13 cellular contexts compared by ENCODE assay signal in the genomic region with DNA sequence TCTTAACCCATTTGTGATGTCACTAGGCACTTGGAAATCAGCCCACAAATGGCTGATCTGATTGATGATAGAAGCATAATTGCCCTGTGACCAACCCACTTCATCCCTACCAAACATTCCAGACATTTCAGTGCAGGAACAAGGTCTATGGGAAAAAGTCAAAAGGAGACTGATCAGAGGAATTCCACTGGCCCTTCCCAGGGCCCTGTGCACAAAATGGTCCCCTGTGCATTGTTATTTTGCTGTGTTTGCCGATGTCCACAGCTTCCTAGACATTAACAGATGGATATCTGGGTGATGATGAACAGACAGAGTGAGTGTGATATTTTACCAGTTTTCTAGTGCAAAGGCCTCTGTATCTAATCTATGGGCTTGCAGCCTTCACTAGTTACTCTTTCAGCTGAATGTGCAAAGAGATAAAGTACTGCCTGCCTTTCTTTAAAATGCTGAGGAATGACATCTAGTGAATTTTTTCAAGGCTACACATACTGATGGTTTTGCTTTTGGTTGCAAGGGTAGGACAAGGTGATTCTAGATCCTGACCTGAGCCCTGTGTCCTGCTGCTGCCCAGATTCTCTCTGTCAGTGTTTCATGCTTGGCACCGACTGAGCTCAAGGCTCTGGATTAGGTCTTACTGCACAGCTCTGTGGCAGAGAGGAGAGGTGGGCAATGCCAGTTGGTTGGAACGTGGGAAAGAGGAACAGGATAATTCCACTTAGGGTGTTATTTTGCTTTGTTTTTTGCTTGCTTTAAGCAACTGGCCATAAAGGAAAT. TPM values are rescaled to one million over a fixed set of nuclear protein-coding genes. Genes with fewer than 3 reads are reported as not detected.
DNase-seq lines count a peak whose midpoint lies in the region; ATAC-seq, FAIRE-seq and TF ChIP-seq lines count a peak whose summit lies in the region.
"Had no signal": no experiment of that assay in that cellular context is flagged by ENCODE, and none has a peak within 500 bp of the region (broad histone marks: within the 10 kb centered on the region; RNA-seq: fewer than 3 reads in every experiment).

No MANE protein-coding gene starts in this region.

- H3K4me2 ChIP-seq in HepG2 (ENCODE audit: low read depth, low read length) (no peak overlapping the region), fibroblast of lung (ENCODE audit: extremely low read depth, insufficient read depth, low read length) (no peak overlapping the region)
- H3K4me2 ChIP-seq: A549 had no signal

- no peak overlapping the region for H3K27ac Mint-ChIP-seq in activated CD4-positive, alpha-beta T cell treated with anti-CD3 and anti-CD28 coated beads, Interleukin-2, amount 10 ng/mL, durations not matched to agents 7 days and 5 days
- no peak overlapping the region for H3K27ac Mint-ChIP-seq in Calu3 (ENCODE audit: unreplicated experiment)
- H3K27ac Mint-ChIP-seq: immature natural killer cell had no signal

- no peaks in the 10 kb centered on the region for H3K36me3 ChIP-seq in HepG2 (replicated peaks in 1 of 2; ENCODE audit: control insufficient read depth in 1 of 2, insufficient read depth in 2 of 2, low read length in 2 of 2)
- no peaks in the 10 kb centered on the region for H3K36me3 ChIP-seq in right lobe of liver
- no peaks in the 10 kb centered on the region for H3K36me3 ChIP-seq in fibroblast of lung (ENCODE audit: control insufficient read depth, insufficient read depth, low read length)
- peaks cover 10% of the 10 kb centered on the region for H3K36me3 ChIP-seq in muscle layer of colon (ENCODE audit: insufficient read depth, low read length)
- H3K36me3 ChIP-seq in aorta (ENCODE audit: control insufficient read depth in 1 of 2, insufficient read depth in 2 of 2, low read length in 1 of 2), result peaks cover 0 to 2% of the 10 kb centered on the region in 2 donors

- CTCF ChIA-PET in HepG2 (lab: Yijun Ruan, JAX; ENCODE audit: low intra/inter-chr PET ratio, low total read pairs), result no interaction called here
- CTCF ChIA-PET in activated CD4-positive, alpha-beta T cell treated with anti-CD3 and anti-CD28 coated beads, Interleukin-2, amount 10 ng/mL, durations not matched to agents 7 days and 5 days (lab: Charles Lee), result interaction anchor here (2.7 kb wide), 1 partner anchor 11 kb away, joined by 8 read pairs; no protein-coding TSS in a partner anchor
- CTCF ChIA-PET in Calu3 (lab: Charles Lee), result no interaction called here

- no peak for TF ChIP-seq POLR2A in HepG2 (IDR thresholded peaks at IDR 0.05; ENCODE audit: insufficient read depth in 1 of 2, low read depth in 2 of 2, low read length in 2 of 2)
- no peak for TF ChIP-seq POLR2A in right lobe of liver (IDR thresholded peaks at IDR 0.05)

- H3K27me3 Mint-ChIP-seq in activated CD4-positive, alpha-beta T cell treated with anti-CD3 and anti-CD28 coated beads, Interleukin-2, amount 10 ng/mL, durations not matched to agents 7 days and 5 days, result no peaks in the 10 kb centered on the region
- no peaks in the 10 kb centered on the region for H3K27me3 Mint-ChIP-seq in Calu3 (ENCODE audit: unreplicated experiment)

- H3K79me2 ChIP-seq in HepG2 (ENCODE audit: insufficient read depth, low read length) (no peaks in the 10 kb centered on the region), fibroblast of lung (ENCODE audit: control insufficient read depth, insufficient read depth, low read length) (peaks cover 61% of the 10 kb centered on the region)

- H3K4me3 Mint-ChIP-seq in activated CD4-positive, alpha-beta T cell treated with anti-CD3 and anti-CD28 coated beads, Interleukin-2, amount 10 ng/mL, durations not matched to agents 7 days and 5 days, result no peak overlapping the region
- no peak overlapping the region for H3K4me3 Mint-ChIP-seq in Calu3 (ENCODE audit: low read depth, unreplicated experiment)
- H3K4me3 Mint-ChIP-seq: immature natural killer cell had no signal

- intact Hi-C loops in HepG2 (cut with micrococcal nuclease; ENCODE audit: unreplicated experiment) (no loop called here), right lobe of liver (cut with DNase I) (no loop called here), aorta (cut with DNase I) (no loop called here), Calu3 (cut with micrococcal nuclease; ENCODE audit: unreplicated experiment) (no loop called here)

- no peak for ATAC-seq in HepG2
- ATAC-seq in right lobe of liver, result no peak
- ATAC-seq in aorta (ENCODE audit: low FRiP score), result peak; percentile 55
- ATAC-seq: psoas muscle had no signal

- no peak for TF ChIP-seq EP300 in HepG2 (IDR thresholded peaks at IDR 0.05; ENCODE audit: low read depth in 2 of 2, low read length in 2 of 2)
- no peak for TF ChIP-seq EP300 in HepG2 (CRISPR knock-in tag; IDR thresholded peaks at IDR 0.05; ENCODE audit: borderline replicate concordance)

- H3K9me3 ChIP-seq in HepG2 (ENCODE audit: low read length) (no peaks in the 10 kb centered on the region), right lobe of liver (no peaks in the 10 kb centered on the region), fibroblast of lung (ENCODE audit: control insufficient read depth, insufficient read depth, low read depth, low read length) (no peaks in the 10 kb centered on the region), muscle layer of colon (ENCODE audit: low read length) (no peaks in the 10 kb centered on the region), aorta (ENCODE audit: control insufficient read depth, low read length) (no peaks in the 10 kb centered on the region)
- H3K9me3 ChIP-seq: A549, psoas muscle had no signal

- FAIRE-seq in HepG2 (lab: Jason Lieb, UNC), result no peak
- FAIRE-seq: A549 had no signal

- TF ChIP-seq CTCF in HepG2 (CRISPR knock-in tag; IDR thresholded peaks at IDR 0.05) (no peak), right lobe of liver (IDR thresholded peaks at IDR 0.05) (no peak), fibroblast of lung (conservative IDR thresholded peaks at IDR 0.05 in 1 of 2, IDR thresholded peaks at IDR 0.05 in 1 of 2; ENCODE audit: low read depth in 1 of 2, low read length in 2 of 2) (no peak), Calu3 (IDR thresholded peaks at IDR 0.05; ENCODE audit: unreplicated experiment) (no peak)

- H3K4me1 Mint-ChIP-seq in activated CD4-positive, alpha-beta T cell treated with anti-CD3 and anti-CD28 coated beads, Interleukin-2, amount 10 ng/mL, durations not matched to agents 7 days and 5 days, result no peaks in the 10 kb centered on the region
- no peaks in the 10 kb centered on the region for H3K4me1 Mint-ChIP-seq in Calu3 (ENCODE audit: low read depth, unreplicated experiment)
- H3K4me1 Mint-ChIP-seq: immature natural killer cell had no signal

- H3K9ac ChIP-seq in HepG2 (ENCODE audit: insufficient read depth, low read depth, low read length) (no peak overlapping the region), fibroblast of lung (ENCODE audit: insufficient read depth, low read length) (peak overlapping the region; percentile 65), muscle layer of colon (ENCODE audit: low read length) (no peak overlapping the region)

- BruUV-seq in HepG2 (replicated peaks; lab: Mats Ljungman, UMichigan) (no TSS peak), Calu3 (replicated peaks; lab: Mats Ljungman, UMichigan) (no TSS peak)

- H3K27ac ChIP-seq in HepG2 (ENCODE audit: extremely low read length, insufficient read depth, low read length) (no peak overlapping the region), right lobe of liver (no peak overlapping the region), fibroblast of lung (ENCODE audit: insufficient read depth, low read length) (peak overlapping the region; percentile 86), muscle layer of colon (ENCODE audit: low read depth, low read length) (peak overlapping the region; percentile 81), aorta (ENCODE audit: low read depth in 1 of 2, low read length in 2 of 2) (peak overlapping the region; percentile 89 to 93)
- H3K27ac ChIP-seq: A549, psoas muscle had no signal

- DNase-seq in HepG2 (ENCODE audit: low spot score) (peak; percentile 59), right lobe of liver (no peak), fibroblast of lung (ENCODE audit: low read depth in 2 of 2) (peak; percentile 58 to 85), aorta (no peak), HCEC 1CT (no peak), Calu3 (no peak)
- no peak for DNase-seq in activated CD4-positive, alpha-beta T cell treated with anti-CD3 and anti-CD28 coated beads, Interleukin-2, amount 10 ng/mL, durations not matched to agents 7 days and 5 days
- DNase-seq: immature natural killer cell, KG1, NCI-H345, psoas muscle had no signal

- H3K4me3 ChIP-seq in HepG2 (replicated peaks in 1 of 3; ENCODE audit: insufficient read depth in 1 of 3, low read depth in 2 of 3, low read length in 3 of 3), result no peak overlapping the region
- H3K4me3 ChIP-seq in right lobe of liver, result no peak overlapping the region
- H3K4me3 ChIP-seq in fibroblast of lung (replicated peaks in 1 of 4; ENCODE audit: control extremely low read depth in 1 of 4, insufficient read depth in 1 of 4, low read depth in 3 of 4, low read length in 4 of 4), result no peak overlapping the region
- peak overlapping the region in 1 of 2 donors; percentile 29 for H3K4me3 ChIP-seq in muscle layer of colon (ENCODE audit: low read depth in 1 of 2, low read length in 2 of 2)
- H3K4me3 ChIP-seq in aorta (ENCODE audit: low read length in 2 of 2), result no peak overlapping the region
- H3K4me3 ChIP-seq: A549, psoas muscle had no signal

- in situ Hi-C loops in HepG2 (cut with HindIII; ENCODE audit: extremely low pct_ligation_motif_present, low pct_unique_long_range_greater_than_20kb), result no loop called here

- 46% methylated on average over 3 of the region's 3 CpGs for WGBS in HepG2 (ENCODE audit: low lambda C conversion rate)
- 48% methylated on average over 3 of the region's 3 CpGs for WGBS in right lobe of liver (ENCODE audit: insufficient coverage, low coverage, low lambda C conversion rate, missing lambda C conversion rate)
- 2 to 4% methylated on average over 3 of the region's 3 CpGs for WGBS in aorta, 2 donors

- H3K36me3 Mint-ChIP-seq in activated CD4-positive, alpha-beta T cell treated with anti-CD3 and anti-CD28 coated beads, Interleukin-2, amount 10 ng/mL, durations not matched to agents 7 days and 5 days (ENCODE audit: low read depth), result no peaks in the 10 kb centered on the region
- no peaks in the 10 kb centered on the region for H3K36me3 Mint-ChIP-seq in Calu3 (ENCODE audit: insufficient read depth, unreplicated experiment)
- H3K36me3 Mint-ChIP-seq: immature natural killer cell had no signal

- H2AFZ ChIP-seq in HepG2 (ENCODE audit: low read length) (no peak overlapping the region), fibroblast of lung (ENCODE audit: low read length) (no peak overlapping the region)

- H3K27me3 ChIP-seq in HepG2 (ENCODE audit: control insufficient read depth in 1 of 2, insufficient read depth in 2 of 2, low read length in 2 of 2), result no peaks in the 10 kb centered on the region
- H3K27me3 ChIP-seq in right lobe of liver, result no peaks in the 10 kb centered on the region
- H3K27me3 ChIP-seq in fibroblast of lung (ENCODE audit: control insufficient read depth, insufficient read depth, low read length), result no peaks in the 10 kb centered on the region
- H3K27me3 ChIP-seq in muscle layer of colon (ENCODE audit: control insufficient read depth in 1 of 2, insufficient read depth in 2 of 2, low read length in 2 of 2), result no peaks in the 10 kb centered on the region
- H3K27me3 ChIP-seq in aorta (ENCODE audit: control insufficient read depth in 1 of 2, insufficient read depth in 2 of 2, low read length in 1 of 2), result no peaks in the 10 kb centered on the region

- TF ChIP-seq RAD21 in HepG2 (CRISPR knock-in tag; IDR thresholded peaks at IDR 0.05), result no peak

- H3K4me1 ChIP-seq in HepG2 (ENCODE audit: insufficient read depth, low read length), result peaks cover 7% of the 10 kb centered on the region; the same call in 1 of the 2 replicates
- H3K4me1 ChIP-seq in right lobe of liver, result peaks cover 0 to 2% (median 0%) of the 10 kb centered on the region in 4 donors
- peaks cover 18% of the 10 kb centered on the region for H3K4me1 ChIP-seq in fibroblast of lung (ENCODE audit: control insufficient read depth, extremely low read depth, insufficient read depth, low read length)
- H3K4me1 ChIP-seq in muscle layer of colon (ENCODE audit: insufficient read depth, low read length), result peaks cover 57% of the 10 kb centered on the region
- peaks cover 8 to 13% of the 10 kb centered on the region in 2 donors for H3K4me1 ChIP-seq in aorta (ENCODE audit: control insufficient read depth in 1 of 2, insufficient read depth in 2 of 2, low read length in 2 of 2)
- H3K4me1 ChIP-seq: A549, psoas muscle had no signal

- POLR2A ChIA-PET in HepG2 (lab: Yijun Ruan, JAX), result no interaction called here
- POLR2A ChIA-PET in activated CD4-positive, alpha-beta T cell treated with anti-CD3 and anti-CD28 coated beads, Interleukin-2, amount 10 ng/mL, durations not matched to agents 7 days and 5 days (lab: Charles Lee), result no interaction called here

- H4K20me1 ChIP-seq in HepG2 (ENCODE audit: insufficient read depth, low read length) (no peaks in the 10 kb centered on the region), fibroblast of lung (ENCODE audit: control insufficient read depth, extremely low read depth, insufficient read depth, low read length) (no peaks in the 10 kb centered on the region)

- no peaks in the 10 kb centered on the region for H3K9me3 Mint-ChIP-seq in activated CD4-positive, alpha-beta T cell treated with anti-CD3 and anti-CD28 coated beads, Interleukin-2, amount 10 ng/mL, durations not matched to agents 7 days and 5 days
- H3K9me3 Mint-ChIP-seq in Calu3 (ENCODE audit: low read depth, unreplicated experiment), result no peaks in the 10 kb centered on the region
- H3K9me3 Mint-ChIP-seq: immature natural killer cell had no signal

RNA-seq across cellular contexts. Expression of a gene that starts 55.4 kb away (rescaled TPM):
- 61.2 and 112 TPM in 2 replicates for total RNA-seq in HepG2 (2016; rRNA removed; fragmentation: Illumina TruSeq; extraction: Trizol)
- 6.9 and 7.3 TPM in 2 replicates for total RNA-seq in HepG2 (2016; cell fraction: cytosol; rRNA removed; fragmentation: Illumina TruSeq; extraction: Trizol; ENCODE audit: low read depth)
- 58.1 and 110 TPM in 2 replicates for total RNA-seq in HepG2 (2016; cell fraction: insoluble cytoplasmic fraction; rRNA removed; fragmentation: Illumina TruSeq; extraction: Trizol)
- total RNA-seq in HepG2 (2016; cell fraction: membrane; rRNA removed; fragmentation: Illumina TruSeq; extraction: Trizol), result 23.3 and 28.0 TPM in 2 replicates
- 90.3 and 105 TPM in 2 replicates for total RNA-seq in HepG2 (2016; cell fraction: nucleus; rRNA removed; fragmentation: Illumina TruSeq; extraction: Trizol)
- 40.5 and 53.0 TPM in 2 replicates for polyA plus RNA-seq in HepG2 (2011; rRNA removed)
- polyA plus RNA-seq in HepG2 (2011; cell fraction: cytosol; rRNA removed), result 23.1 and 27.0 TPM in 2 replicates
- 43.6 and 46.2 TPM in 2 replicates for polyA plus RNA-seq in HepG2 (2011; cell fraction: nucleus; rRNA removed)
- 46.2 and 70.1 TPM in 2 replicates for polyA plus RNA-seq in HepG2 (2012)
- 5.7 and 5.9 TPM in 2 replicates for polyA plus RNA-seq in HepG2 (2016; cell fraction: cytosol; fragmentation: Illumina TruSeq; extraction: Trizol; ENCODE audit: low read depth)
- 68.7 and 69.2 TPM in 2 replicates for polyA plus RNA-seq in HepG2 (2016; cell fraction: insoluble cytoplasmic fraction; fragmentation: Illumina TruSeq; extraction: Trizol; ENCODE audit: low read depth)
- 15.4 and 18.4 TPM in 2 replicates for polyA plus RNA-seq in HepG2 (2016; cell fraction: membrane; fragmentation: Illumina TruSeq; extraction: Trizol; ENCODE audit: low read depth)
- polyA plus RNA-seq in HepG2 (2016; cell fraction: nucleus; fragmentation: Illumina TruSeq; extraction: Trizol; ENCODE audit: insufficient read depth, low read depth), result 147 and 164 TPM in 2 replicates
- 12.7 and 23.5 TPM in 2 replicates for polyA minus RNA-seq in HepG2 (2011; rRNA and poly(A)+ RNA removed; ENCODE audit: low replicate concordance)
- polyA minus RNA-seq in HepG2 (2011; cell fraction: cytosol; rRNA and poly(A)+ RNA removed), result 42.9 and 53.8 TPM in 2 replicates
- polyA minus RNA-seq in HepG2 (2011; cell fraction: nucleus; rRNA and poly(A)+ RNA removed), result 76.2 and 91.5 TPM in 2 replicates
- 100 to 1,000 TPM; 110 to 181 (median 131) TPM for total RNA-seq in right lobe of liver
- 299 and 343 TPM in 2 replicates for total RNA-seq in fibroblast of lung
- 377 and 1,187 TPM in 2 replicates for polyA plus RNA-seq in fibroblast of lung
- 287 and 889 TPM in 2 replicates for polyA plus RNA-seq in fibroblast of lung (2012)
- polyA minus RNA-seq in fibroblast of lung (ENCODE audit: low replicate concordance), result 97.5 and 238 TPM in 2 replicates
- 1,000 to 10,000 TPM; 1,102 to 1,700 TPM for total RNA-seq in aorta
- 1,000 to 10,000 TPM in 1 of 2 donors, 100 to 1,000 TPM in 1; 658 to 1,235 TPM for polyA plus RNA-seq in aorta
- total RNA-seq in activated CD4-positive, alpha-beta T cell treated with anti-CD3 and anti-CD28 coated beads, Interleukin-2, amount 10 ng/mL, durations not matched to agents 7 days and 5 days, result under 1 TPM; 0.10 to 0.17 TPM
- total RNA-seq in Calu3 (2022), result 5.5 and 9.3 TPM in 2 replicates

Comparison
In these comparisons a context has a peak if more than half of its experiments do, and no peak if none do; other contexts are left out.
1. DNase-seq: peak in HepG2 (single experiment) and fibroblast of lung (2 of 2); none in right lobe of liver (0 of 3), aorta (0 of 2), activated CD4-positive, alpha-beta T cell treated with anti-CD3 and anti-CD28 coated beads, Interleukin-2, amount 10 ng/mL, durations not matched to agents 7 days and 5 days (single experiment), HCEC 1CT (single experiment) and Calu3 (single experiment).
2. H3K27ac ChIP-seq: peak in fibroblast of lung (single experiment), muscle layer of colon (single experiment) and aorta (2 of 2); none in HepG2 (single experiment) and right lobe of liver (0 of 3).